ENCODE assay signal across 26 cellular contexts in the genomic region with DNA sequence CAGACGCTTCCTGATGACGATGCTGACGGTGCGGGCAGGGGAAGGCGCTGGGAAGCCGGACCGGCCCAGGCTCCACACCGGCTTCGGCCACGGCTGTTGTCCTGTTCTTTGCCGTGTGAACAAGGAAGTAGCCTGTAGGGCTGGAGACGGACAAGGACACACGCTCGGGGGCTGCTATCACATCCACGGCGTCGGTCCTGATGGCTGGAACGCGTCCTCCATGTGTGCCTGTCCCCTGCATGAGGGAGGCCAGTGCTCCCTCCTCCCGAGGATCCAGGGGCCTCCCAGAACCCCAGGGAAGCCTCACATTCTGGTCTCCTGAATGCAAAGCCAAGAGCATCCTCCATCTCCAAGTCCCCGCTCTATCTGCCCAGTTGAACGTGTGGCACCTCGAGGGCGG.
"Had no signal": no experiment of that assay in that cellular context is flagged by ENCODE, and none has a peak within 500 bp of the region (broad histone marks: within the 10 kb centered on the region; RNA-seq: fewer than 3 reads in every experiment).

No MANE protein-coding gene starts in this region.

- H3K27ac ChIP-seq: neural progenitor cell, pancreas, prostate gland, skin epidermis, suprapubic skin, thoracic aorta, tibial artery, upper lobe of right lung had no signal

- H3K4me2 ChIP-seq: neural progenitor cell had no signal

- H3K36me3 ChIP-seq: neural progenitor cell had no signal

- H3K27ac Mint-ChIP-seq: immature natural killer cell; mesothelial cell of epicardium; naive B cell; natural killer cell; nephron progenitor cell; neural progenitor cell; stimulated activated naive CD8-positive, alpha-beta T cell treated with anti-CD3 and anti-CD28 coated beads, Interleukin-15, Interleukin-2, amounts not matched to agents 100 ng/mL and 50 ng/mL, for 24 hours had no signal

- H3K9me3 ChIP-seq: heart left ventricle, pancreas, prostate gland, suprapubic skin, thoracic aorta, tibial artery, upper lobe of right lung had no signal

- ATAC-seq: heart left ventricle, left lobe of liver, natural killer cell, pancreas, sciatic nerve, upper lobe of right lung had no signal

- H3K4me1 Mint-ChIP-seq: immature natural killer cell, mesothelial cell of epicardium, natural killer cell had no signal

- H3K9me3 Mint-ChIP-seq: immature natural killer cell; mesothelial cell of epicardium; natural killer cell; nephron progenitor cell; neural progenitor cell; stimulated activated naive CD8-positive, alpha-beta T cell treated with anti-CD3 and anti-CD28 coated beads, Interleukin-15, Interleukin-2, amounts not matched to agents 100 ng/mL and 50 ng/mL, for 24 hours had no signal

- H3K27me3 Mint-ChIP-seq: naive B cell; stimulated activated naive CD8-positive, alpha-beta T cell treated with anti-CD3 and anti-CD28 coated beads, Interleukin-15, Interleukin-2, amounts not matched to agents 100 ng/mL and 50 ng/mL, for 24 hours had no signal

- DNase-seq: hypothalamus; immature natural killer cell; mesendoderm; naive B cell; natural killer cell; nephron progenitor cell; stimulated activated CD4-positive, alpha-beta T cell treated with anti-CD3 and anti-CD28 coated beads, Interleukin-12 subunit alpha, Interleukin-12 subunit beta, amount 100 ng/mL, for 4 hours; stimulated activated CD4-positive, alpha-beta T cell treated with anti-CD3 and anti-CD28 coated beads, Interleukin-15, amount 100 ng/mL, for 24 hours; stimulated activated CD4-positive, alpha-beta T cell treated with anti-CD3 and anti-CD28 coated beads, Interleukin-2, amount 100 ng/mL, for 24 hours; stimulated activated CD4-positive, alpha-beta T cell treated with anti-CD3 and anti-CD28 coated beads, Interleukin-4, amount 100 ng/mL, for 1 hour; stimulated activated naive CD4-positive, alpha-beta T cell; tibial artery; trophoblast cell; upper lobe of right lung had no signal

- H3K27me3 ChIP-seq: heart left ventricle, neural progenitor cell, pancreas, suprapubic skin, tibial artery, upper lobe of right lung had no signal

- H3K4me1 ChIP-seq: neural progenitor cell, pancreas, prostate gland, tibial artery, upper lobe of right lung had no signal

- H3K36me3 Mint-ChIP-seq: natural killer cell had no signal

- H3K4me3 ChIP-seq: heart left ventricle, lung, neural progenitor cell, pancreas, prostate gland, skin epidermis, suprapubic skin, thoracic aorta, tibial artery, upper lobe of right lung had no signal

- H2AFZ ChIP-seq: neural progenitor cell had no signal

- H3K9ac ChIP-seq: neural progenitor cell had no signal

- H3K4me3 Mint-ChIP-seq: immature natural killer cell; mesothelial cell of epicardium; naive B cell; natural killer cell; nephron progenitor cell; stimulated activated naive CD8-positive, alpha-beta T cell treated with anti-CD3 and anti-CD28 coated beads, Interleukin-15, Interleukin-2, amounts not matched to agents 100 ng/mL and 50 ng/mL, for 24 hours had no signal
